Comparison of ENCODE assay signal across 14 cellular contexts in genomic region chr11:66369073-66369894, GRCh38. TPM values are rescaled to one million over a fixed set of nuclear protein-coding genes. Genes with fewer than 3 reads are reported as not detected.
DNase-seq lines count a peak whose midpoint lies in the region; ATAC-seq and TF ChIP-seq lines count a peak whose summit lies in the region.
"Had no signal": no experiment of that assay in that cellular context is flagged by ENCODE, and none has a peak within 500 bp of the region (broad histone marks: within the 10 kb centered on the region; RNA-seq: fewer than 3 reads in every experiment).

No MANE protein-coding gene starts in this region.

- no peaks in the 10 kb centered on the region for H3K9me3 ChIP-seq in upper lobe of left lung
- H3K9me3 ChIP-seq: adrenal gland had no signal

- DNase-seq in natural killer cell = no peak
- no peak for DNase-seq in natural killer cell treated with Interleukin-12 subunit alpha and Interleukin-12 subunit beta and Interleukin-15 and Interleukin-18, amount 100 ng/mL, for 72 hours (ENCODE audit: low spot score)
- DNase-seq in activated CD8-positive, alpha-beta T cell treated with anti-CD3 and anti-CD28 coated beads for 36 hours = no peak
- DNase-seq in immature natural killer cell = no peak
- no peak for DNase-seq in type B pancreatic cell (ENCODE audit: extremely low spot score, unreplicated experiment)
- DNase-seq in upper lobe of left lung = no peak
- DNase-seq: activated CD4-positive, CD25-positive, alpha-beta regulatory T cell treated with anti-CD3 and anti-CD28 coated beads, Interleukin-2, amount 50 U/mL, for 72 hours; adrenal gland; AML-193; NCI-H1694 had no signal

- no peak overlapping the region for H3K27ac Mint-ChIP-seq in natural killer cell
- no peak overlapping the region for H3K27ac Mint-ChIP-seq in natural killer cell treated with Interleukin-12 subunit alpha and Interleukin-12 subunit beta and Interleukin-15 and Interleukin-18, amount 100 ng/mL, for 72 hours
- H3K27ac Mint-ChIP-seq in activated CD8-positive, alpha-beta T cell treated with anti-CD3 and anti-CD28 coated beads for 36 hours = peak overlapping the region; percentile 24
- peak overlapping the region in 1 of 6 donors; percentile 35 for H3K27ac Mint-ChIP-seq in immature natural killer cell
- H3K27ac Mint-ChIP-seq in type B pancreatic cell = peak overlapping the region; percentile 92

- H3K4me1 Mint-ChIP-seq in natural killer cell (no peaks in the 10 kb centered on the region), immature natural killer cell (peaks cover 9% of the 10 kb centered on the region in 2 donors), type B pancreatic cell (ENCODE audit: unreplicated experiment) (peaks cover 15% of the 10 kb centered on the region)
- peaks cover 0 to 11% of the 10 kb centered on the region in 2 donors for H3K4me1 Mint-ChIP-seq in natural killer cell treated with Interleukin-12 subunit alpha and Interleukin-12 subunit beta and Interleukin-15 and Interleukin-18, amount 100 ng/mL, for 72 hours (ENCODE audit: low read depth in 2 of 2)
- peaks cover 24% of the 10 kb centered on the region for H3K4me1 Mint-ChIP-seq in activated CD8-positive, alpha-beta T cell treated with anti-CD3 and anti-CD28 coated beads for 36 hours (ENCODE audit: low read depth)

- H3K27me3 Mint-ChIP-seq in natural killer cell (ENCODE audit: low read depth in 2 of 2) (peaks cover 0 to 7% of the 10 kb centered on the region in 2 donors), immature natural killer cell (ENCODE audit: low read depth in 3 of 3) (peaks cover 3 to 5% (median 4%) of the 10 kb centered on the region in 3 donors), type B pancreatic cell (no peaks in the 10 kb centered on the region)
- H3K27me3 Mint-ChIP-seq in natural killer cell treated with Interleukin-12 subunit alpha and Interleukin-12 subunit beta and Interleukin-15 and Interleukin-18, amount 100 ng/mL, for 72 hours = no peaks in the 10 kb centered on the region
- H3K27me3 Mint-ChIP-seq in activated CD8-positive, alpha-beta T cell treated with anti-CD3 and anti-CD28 coated beads for 36 hours = no peaks in the 10 kb centered on the region

- H3K4me1 ChIP-seq in upper lobe of left lung = peaks cover 4 to 31% (median 20%) of the 10 kb centered on the region in 4 donors

- no peak for TF ChIP-seq POLR2A in upper lobe of left lung (IDR thresholded peaks at IDR 0.05)

- no peak for TF ChIP-seq EP300 in upper lobe of left lung (IDR thresholded peaks at IDR 0.05)

- peaks cover 0 to 14% (median 0%) of the 10 kb centered on the region in 4 donors for H3K27me3 ChIP-seq in upper lobe of left lung

- intact Hi-C loops in natural killer cell (cut with micrococcal nuclease) = no loop called here
- intact Hi-C loops in activated CD8-positive, alpha-beta T cell treated with anti-CD3 and anti-CD28 coated beads for 36 hours (cut with micrococcal nuclease) = no loop called here

- ATAC-seq in natural killer cell (no peak), upper lobe of left lung (ENCODE audit: low FRiP score in 2 of 2) (no peak), GM19452 (IDR thresholded peaks at IDR 0.05; ENCODE audit: unreplicated experiment) (no peak), GM21423 (IDR thresholded peaks at IDR 0.05; ENCODE audit: unreplicated experiment) (no peak)
- no peak for ATAC-seq in natural killer cell treated with Interleukin-12 subunit alpha and Interleukin-12 subunit beta and Interleukin-15 and Interleukin-18, amount 100 ng/mL, for 72 hours
- no peak for ATAC-seq in activated CD8-positive, alpha-beta T cell treated with anti-CD3 and anti-CD28 coated beads for 36 hours

- TF ChIP-seq CTCF in natural killer cell (IDR thresholded peaks at IDR 0.05) (no peak), type B pancreatic cell (conservative IDR thresholded peaks at IDR 0.05) (no peak), upper lobe of left lung (IDR thresholded peaks at IDR 0.05) (no peak)
- no peak for TF ChIP-seq CTCF in activated CD8-positive, alpha-beta T cell treated with anti-CD3 and anti-CD28 coated beads for 36 hours (IDR thresholded peaks at IDR 0.05)

- 89 to 90% methylated on average over 7 to 25 of the region's 25 CpGs for WGBS in upper lobe of left lung, 2 donors

- POLR2A ChIA-PET in activated CD8-positive, alpha-beta T cell treated with anti-CD3 and anti-CD28 coated beads for 36 hours (lab: Charles Lee) = interaction anchor here (1.0 to 1.1 kb wide), 2 partner anchors 11 to 52 kb away, joined by 3 to 5 read pairs; partner anchors contain the start of gene NPAS4

- H3K9me3 Mint-ChIP-seq in natural killer cell (no peaks in the 10 kb centered on the region), immature natural killer cell (no peaks in the 10 kb centered on the region), type B pancreatic cell (no peaks in the 10 kb centered on the region)
- no peaks in the 10 kb centered on the region for H3K9me3 Mint-ChIP-seq in natural killer cell treated with Interleukin-12 subunit alpha and Interleukin-12 subunit beta and Interleukin-15 and Interleukin-18, amount 100 ng/mL, for 72 hours
- H3K9me3 Mint-ChIP-seq in activated CD8-positive, alpha-beta T cell treated with anti-CD3 and anti-CD28 coated beads for 36 hours = no peaks in the 10 kb centered on the region

- H3K4me3 Mint-ChIP-seq in natural killer cell (peak overlapping the region; percentile 17), immature natural killer cell (peak overlapping the region; percentile 21 to 60 (median 35)), type B pancreatic cell (peak overlapping the region; percentile 93)
- H3K4me3 Mint-ChIP-seq in natural killer cell treated with Interleukin-12 subunit alpha and Interleukin-12 subunit beta and Interleukin-15 and Interleukin-18, amount 100 ng/mL, for 72 hours = no peak overlapping the region
- H3K4me3 Mint-ChIP-seq in activated CD8-positive, alpha-beta T cell treated with anti-CD3 and anti-CD28 coated beads for 36 hours = peak overlapping the region; percentile 85

- peaks cover 0 to 4% (median 2%) of the 10 kb centered on the region in 4 donors for H3K36me3 ChIP-seq in upper lobe of left lung
- H3K36me3 ChIP-seq: adrenal gland had no signal

- no peak overlapping the region for H3K4me3 ChIP-seq in upper lobe of left lung
- H3K4me3 ChIP-seq: adrenal gland, skin epidermis had no signal

- H3K36me3 Mint-ChIP-seq in natural killer cell (no peaks in the 10 kb centered on the region), immature natural killer cell (no peaks in the 10 kb centered on the region), type B pancreatic cell (peaks cover 11% of the 10 kb centered on the region)
- no peaks in the 10 kb centered on the region for H3K36me3 Mint-ChIP-seq in natural killer cell treated with Interleukin-12 subunit alpha and Interleukin-12 subunit beta and Interleukin-15 and Interleukin-18, amount 100 ng/mL, for 72 hours
- H3K36me3 Mint-ChIP-seq in activated CD8-positive, alpha-beta T cell treated with anti-CD3 and anti-CD28 coated beads for 36 hours (ENCODE audit: low read depth) = peaks cover 15% of the 10 kb centered on the region

- no peak overlapping the region for H3K27ac ChIP-seq in upper lobe of left lung
- H3K27ac ChIP-seq: adrenal gland, skin epidermis had no signal

- CTCF ChIA-PET in activated CD8-positive, alpha-beta T cell treated with anti-CD3 and anti-CD28 coated beads for 36 hours (lab: Charles Lee) = interaction anchor here (0.8 to 10.5 kb wide), 4 partner anchors 16 to 71 kb away, joined by 3 to 84 read pairs (median 3); no protein-coding TSS in a partner anchor

RNA-seq across cellular contexts. Expression of gene SLC29A2, which starts 2.3 kb away (rescaled TPM):
- 1 to 10 TPM; 1.5 to 1.8 (median 1.6) TPM for total RNA-seq in natural killer cell
- 10 to 100 TPM in 1 of 2 donors, 1 to 10 TPM in 1; 2.4 to 13.6 TPM for total RNA-seq in natural killer cell treated with Interleukin-12 subunit alpha and Interleukin-12 subunit beta and Interleukin-15 and Interleukin-18, amount 100 ng/mL, for 72 hours
- 10 to 100 TPM; 11.8 to 12.2 TPM for total RNA-seq in activated CD8-positive, alpha-beta T cell treated with anti-CD3 and anti-CD28 coated beads for 36 hours
- polyA plus RNA-seq in immature natural killer cell = under 1 TPM in 2 of 3 donors, not detected in 1; 0.21 to 0.32 TPM
- 22.2 and 31.7 TPM in 2 replicates for total RNA-seq in type B pancreatic cell (ENCODE audit: low replicate concordance)
- 10 to 100 TPM in 5 of 6 donors, 1 to 10 TPM in 1; 8.3 to 20.5 (median 13.1) TPM for total RNA-seq in upper lobe of left lung

RNA-seq across cellular contexts. Expression of gene B4GAT1, which starts 21.9 kb away (rescaled TPM):
- total RNA-seq in natural killer cell = 1 to 10 TPM; 2.0 to 4.2 (median 2.5) TPM
- total RNA-seq in natural killer cell treated with Interleukin-12 subunit alpha and Interleukin-12 subunit beta and Interleukin-15 and Interleukin-18, amount 100 ng/mL, for 72 hours = 1 to 10 TPM; 3.5 to 5.4 TPM
- total RNA-seq in activated CD8-positive, alpha-beta T cell treated with anti-CD3 and anti-CD28 coated beads for 36 hours = 1 to 10 TPM; 9.4 to 9.5 TPM
- polyA plus RNA-seq in immature natural killer cell = 10 to 100 TPM in 1 of 3 donors, 1 to 10 TPM in 2; 7.0 to 11.1 (median 7.4) TPM
- total RNA-seq in type B pancreatic cell (ENCODE audit: low replicate concordance) = 16.0 and 31.9 TPM in 2 replicates
- 10 to 100 TPM; 15.7 to 48.9 (median 27.4) TPM for total RNA-seq in upper lobe of left lung

RNA-seq across cellular contexts. Expression of gene BRMS1, which starts 24.4 kb away (rescaled TPM):
- total RNA-seq in natural killer cell (10 to 100 TPM; 48.1 to 55.6 (median 48.2) TPM), type B pancreatic cell (ENCODE audit: low replicate concordance) (35.1 and 42.4 TPM in 2 replicates), upper lobe of left lung (10 to 100 TPM; 34.8 to 63.8 (median 37.1) TPM)
- 10 to 100 TPM; 53.2 to 64.5 TPM for total RNA-seq in natural killer cell treated with Interleukin-12 subunit alpha and Interleukin-12 subunit beta and Interleukin-15 and Interleukin-18, amount 100 ng/mL, for 72 hours
- total RNA-seq in activated CD8-positive, alpha-beta T cell treated with anti-CD3 and anti-CD28 coated beads for 36 hours = 10 to 100 TPM; 35.7 to 35.9 TPM
- 10 to 100 TPM; 69.3 to 79.8 (median 76.3) TPM for polyA plus RNA-seq in immature natural killer cell

RNA-seq across cellular contexts. Expression of gene RIN1, which starts 33.0 kb away (rescaled TPM):
- total RNA-seq in natural killer cell (1 to 10 TPM; 1.3 to 7.9 (median 2.5) TPM), type B pancreatic cell (ENCODE audit: low replicate concordance) (2.8 and 9.5 TPM in 2 replicates), upper lobe of left lung (10 to 100 TPM in 1 of 6 donors, 1 to 10 TPM in 5; 5.2 to 19.0 (median 8.9) TPM)
- total RNA-seq in natural killer cell treated with Interleukin-12 subunit alpha and Interleukin-12 subunit beta and Interleukin-15 and Interleukin-18, amount 100 ng/mL, for 72 hours = 1 to 10 TPM in 1 of 2 donors, under 1 TPM in 1; 0.43 to 2.1 TPM
- 1 to 10 TPM; 1.1 to 1.6 TPM for total RNA-seq in activated CD8-positive, alpha-beta T cell treated with anti-CD3 and anti-CD28 coated beads for 36 hours
- polyA plus RNA-seq in immature natural killer cell = under 1 TPM in 2 of 3 donors, not detected in 1; 0.17 to 0.20 TPM

RNA-seq across cellular contexts. Expression of gene NPAS4, which starts 51.6 kb away (rescaled TPM):
- not detected for total RNA-seq in natural killer cell
- total RNA-seq in natural killer cell treated with Interleukin-12 subunit alpha and Interleukin-12 subunit beta and Interleukin-15 and Interleukin-18, amount 100 ng/mL, for 72 hours = not detected
- under 1 TPM in 1 of 2 experiments, not detected in 1; 0.11 TPM for total RNA-seq in activated CD8-positive, alpha-beta T cell treated with anti-CD3 and anti-CD28 coated beads for 36 hours
- not detected for polyA plus RNA-seq in immature natural killer cell
- total RNA-seq in type B pancreatic cell (ENCODE audit: low replicate concordance) = 0.14 and 0.77 TPM in 2 replicates
- total RNA-seq in upper lobe of left lung = not detected
- total RNA-seq: mesenteric fat pad had no signal

Comparison
In these comparisons a context has a peak if more than half of its experiments do, and no peak if none do; other contexts are left out.
1. H3K27ac Mint-ChIP-seq: peak in activated CD8-positive, alpha-beta T cell treated with anti-CD3 and anti-CD28 coated beads for 36 hours (single experiment) and type B pancreatic cell (single experiment); none in natural killer cell (0 of 2) and natural killer cell treated with Interleukin-12 subunit alpha and Interleukin-12 subunit beta and Interleukin-15 and Interleukin-18, amount 100 ng/mL, for 72 hours (0 of 2).